ENCODE assay signal across 7 cellular contexts in genomic region chr1:246565751-246566127, GRCh38. TPM values are rescaled to one million over a fixed set of nuclear protein-coding genes. Genes with fewer than 3 reads are reported as not detected.
DNase-seq lines count a peak whose midpoint lies in the region; ATAC-seq, FAIRE-seq and TF ChIP-seq lines count a peak whose summit lies in the region.

No MANE protein-coding gene starts in this region.

- no peaks in the 10 kb centered on the region for H3K27me3 Mint-ChIP-seq in astrocyte (ENCODE audit: low read depth, unreplicated experiment)

- H3K4me1 ChIP-seq in HUES6 (ENCODE audit: control insufficient read depth, insufficient read depth, low read length) = peaks cover 8% of the 10 kb centered on the region; the same call in 1 of the 2 replicates
- peaks cover 5% of the 10 kb centered on the region for H3K4me1 ChIP-seq in astrocyte (ENCODE audit: insufficient read depth, low read length)
- H3K4me1 ChIP-seq in thymus (ENCODE audit: control insufficient read depth, insufficient read depth, low read length) = peaks cover 15% of the 10 kb centered on the region

- peaks cover 6% of the 10 kb centered on the region for H3K9me3 Mint-ChIP-seq in astrocyte (ENCODE audit: unreplicated experiment)

- H3K36me3 Mint-ChIP-seq in astrocyte (ENCODE audit: low read depth, unreplicated experiment) = no peaks in the 10 kb centered on the region

- H3K36me3 ChIP-seq in HUES6 (ENCODE audit: control insufficient read depth, insufficient read depth, low read length) = peaks cover 11% of the 10 kb centered on the region
- peaks cover 9% of the 10 kb centered on the region for H3K36me3 ChIP-seq in astrocyte (ENCODE audit: insufficient read depth, low read length)
- H3K36me3 ChIP-seq in thymus (ENCODE audit: control insufficient read depth, insufficient read depth) = peaks cover 3% of the 10 kb centered on the region

- ATAC-seq in GM19043 (IDR thresholded peaks at IDR 0.05; ENCODE audit: low read depth, unreplicated experiment) = peak; percentile 1
- ATAC-seq in left colon = peak; percentile 1

- H3K9me3 ChIP-seq in HUES6 (ENCODE audit: control insufficient read depth, insufficient read depth, low read depth, low read length) (no peaks in the 10 kb centered on the region), astrocyte (ENCODE audit: insufficient read depth, low read depth, low read length) (no peaks in the 10 kb centered on the region), thymus (ENCODE audit: control insufficient read depth) (no peaks in the 10 kb centered on the region)

- peak overlapping the region; percentile 93 for H3K4me3 ChIP-seq in HUES6 (ENCODE audit: low read depth, low read length)
- peak overlapping the region; percentile 92 for H3K4me3 ChIP-seq in astrocyte (ENCODE audit: insufficient read depth, low read depth, low read length)
- peak overlapping the region; percentile 79 for H3K4me3 ChIP-seq in thymus (ENCODE audit: low read length)

- H3K4me3 Mint-ChIP-seq in astrocyte (ENCODE audit: unreplicated experiment) = peak overlapping the region; percentile 98

- DNase-seq in astrocyte (ENCODE audit: low read depth) (peak; percentile 62), left colon (no peak), NOMO-1 (lab: John Stamatoyannopoulos, UW; ENCODE audit: unreplicated experiment in 2 of 2) (no peak), GM20000 (ENCODE audit: low spot score) (no peak)

- H3K27me3 ChIP-seq in HUES6 (ENCODE audit: control insufficient read depth, insufficient read depth, low read length) = no peaks in the 10 kb centered on the region
- H3K27me3 ChIP-seq in astrocyte (ENCODE audit: insufficient read depth, low read length) = no peaks in the 10 kb centered on the region
- H3K27me3 ChIP-seq in thymus (ENCODE audit: control insufficient read depth, insufficient read depth) = no peaks in the 10 kb centered on the region

- H4K20me1 ChIP-seq in astrocyte (ENCODE audit: insufficient read depth, low read length) = peaks cover 11% of the 10 kb centered on the region

- H3K27ac ChIP-seq in HUES6 (ENCODE audit: low read depth, low read length) (peak overlapping the region; percentile 87), astrocyte (ENCODE audit: low read depth, low read length) (peak overlapping the region; percentile 95), thymus (ENCODE audit: low read depth) (peak overlapping the region; percentile 94)

- TF ChIP-seq CTCF in astrocyte (IDR thresholded peaks at IDR 0.05; ENCODE audit: insufficient read depth, low read depth, low read length) (no peak), GM20000 (IDR thresholded peaks at IDR 0.05; ENCODE audit: extremely low read depth, missing control alignments) (no peak)

- H3K27ac Mint-ChIP-seq in astrocyte (ENCODE audit: unreplicated experiment) = peak overlapping the region; percentile 94

- no peak for FAIRE-seq in astrocyte (lab: Jason Lieb, UNC)

- peak overlapping the region; percentile 88 for H3K4me2 ChIP-seq in astrocyte (ENCODE audit: low read length)

- intact Hi-C loops in left colon (cut with DNase I, micrococcal nuclease) = loop anchor here in 1 of 2 donors (10.0 kb wide), 1 partner anchor 79 kb away; no protein-coding TSS in a partner anchor

- H2AFZ ChIP-seq in astrocyte (ENCODE audit: low read depth, low read length) = peak overlapping the region; percentile 91

- H3K9ac ChIP-seq in HUES6 (ENCODE audit: low read length) = peak overlapping the region; percentile 90
- H3K9ac ChIP-seq in astrocyte (ENCODE audit: low read length) = peak overlapping the region; percentile 96

- H3K4me1 Mint-ChIP-seq in astrocyte (ENCODE audit: low read depth, unreplicated experiment) = peaks cover 19% of the 10 kb centered on the region

- H3K79me2 ChIP-seq in astrocyte (ENCODE audit: insufficient read depth, low read length) = peaks cover 88% of the 10 kb centered on the region

- WGBS in thymus = under 1% methylated on average over 25 of the region's 25 CpGs

RNA-seq across cellular contexts. Expression of gene TFB2M, which starts 0.3 kb away (rescaled TPM):
- total RNA-seq in astrocyte = 16.3 and 17.3 TPM in 2 replicates
- total RNA-seq in left colon = 10 to 100 TPM; 10.2 to 12.3 TPM
- polyA plus RNA-seq in thymus = 11.7 TPM

RNA-seq across cellular contexts. Expression of gene CNST, which starts 0.5 kb away (rescaled TPM):
- 14.2 and 19.8 TPM in 2 replicates for total RNA-seq in astrocyte
- total RNA-seq in left colon = 10 to 100 TPM; 40.2 to 45.0 TPM
- 15.4 TPM for polyA plus RNA-seq in thymus

RNA-seq across cellular contexts. Expression of gene SMYD3, which starts 58.7 kb away (rescaled TPM):
- total RNA-seq in astrocyte = 73.3 and 80.8 TPM in 2 replicates
- 10 to 100 TPM; 15.8 to 21.8 TPM for total RNA-seq in left colon
- polyA plus RNA-seq in thymus = 22.0 TPM
